ENCODE assay signal across 29 cellular contexts in genomic region chr2:22110244-22110651, GRCh38.
DNase-seq lines count a peak whose midpoint lies in the region; TF ChIP-seq lines count a peak whose summit lies in the region.
"Had no signal": no experiment of that assay in that cellular context is flagged by ENCODE, and none has a peak within 500 bp of the region (broad histone marks: within the 10 kb centered on the region; RNA-seq: fewer than 3 reads in every experiment).

No MANE protein-coding gene starts in this region.

- H3K4me3 ChIP-seq in colonic mucosa = no peak overlapping the region
- H3K4me3 ChIP-seq in MG63 = no peak overlapping the region
- H3K4me3 ChIP-seq: dorsolateral prefrontal cortex, GM23248, lower lobe of right lung, psoas muscle, thoracic aorta had no signal

- H3K27ac Mint-ChIP-seq in endothelial cell (ENCODE audit: unreplicated experiment) = no peak overlapping the region
- H3K27ac Mint-ChIP-seq: activated naive CD8-positive, alpha-beta T cell treated with anti-CD3 and anti-CD28 coated beads for 36 hours; B cell; stimulated activated effector memory CD8-positive, alpha-beta T cell treated with anti-CD3 and anti-CD28 coated beads, Interleukin-12 subunit alpha, Interleukin-12 subunit beta, amount 100 ng/mL, for 72 hours; T-helper 17 cell had no signal

- intact Hi-C loops in colonic mucosa (cut with DNase I) = no loop called here

- H3K27me3 ChIP-seq in colonic mucosa (no peaks in the 10 kb centered on the region), MG63 (no peaks in the 10 kb centered on the region)
- H3K27me3 ChIP-seq: dorsolateral prefrontal cortex, neutrophil had no signal

- TF ChIP-seq CTCF in endothelial cell (IDR thresholded peaks at IDR 0.05; ENCODE audit: unreplicated experiment) (peak; percentile 16), colonic mucosa (IDR thresholded peaks at IDR 0.05) (no peak)

- H3K4me1 ChIP-seq in colonic mucosa = no peaks in the 10 kb centered on the region
- H3K4me1 ChIP-seq: lower lobe of right lung, psoas muscle had no signal

- H3K9me3 ChIP-seq in colonic mucosa (no peaks in the 10 kb centered on the region), MG63 (no peaks in the 10 kb centered on the region)
- H3K9me3 ChIP-seq: lower lobe of right lung, neutrophil, psoas muscle, thoracic aorta had no signal

- H3K27me3 Mint-ChIP-seq in endothelial cell (ENCODE audit: unreplicated experiment) = no peaks in the 10 kb centered on the region
- H3K27me3 Mint-ChIP-seq: activated naive CD8-positive, alpha-beta T cell treated with anti-CD3 and anti-CD28 coated beads for 36 hours; B cell; central memory CD8-positive, alpha-beta T cell; T-helper 17 cell had no signal

- H3K36me3 ChIP-seq in colonic mucosa = no peaks in the 10 kb centered on the region
- H3K36me3 ChIP-seq in MG63 = no peaks in the 10 kb centered on the region
- H3K36me3 ChIP-seq: lower lobe of right lung, neutrophil, thoracic aorta had no signal

- no peaks in the 10 kb centered on the region for H3K9me3 Mint-ChIP-seq in endothelial cell (ENCODE audit: unreplicated experiment)

- no peaks in the 10 kb centered on the region for H3K4me1 Mint-ChIP-seq in endothelial cell (ENCODE audit: unreplicated experiment)
- H3K4me1 Mint-ChIP-seq: activated naive CD8-positive, alpha-beta T cell treated with anti-CD3 and anti-CD28 coated beads for 36 hours; B cell; central memory CD8-positive, alpha-beta T cell; stimulated activated effector memory CD8-positive, alpha-beta T cell treated with anti-CD3 and anti-CD28 coated beads, Interleukin-12 subunit alpha, Interleukin-12 subunit beta, amount 100 ng/mL, for 72 hours; T-helper 17 cell had no signal

- H3K9ac ChIP-seq in colonic mucosa (ENCODE audit: low read depth in 2 of 2, low read length in 2 of 2) = no peak overlapping the region
- H3K9ac ChIP-seq: GM23248 had no signal

- DNase-seq in DMS 273 (lab: John Stamatoyannopoulos, UW; ENCODE audit: unreplicated experiment) (peak; percentile 18), DMS 273 treated with DMSO at 0.1 percent for 48 hours (lab: John Stamatoyannopoulos, UW) (no peak), NCI-H345 treated with DMSO at 0.1 percent for 48 hours (lab: John Stamatoyannopoulos, UW; ENCODE audit: unreplicated experiment) (peak; percentile 57), endothelial cell (ENCODE audit: low spot score) (no peak), putamen (ENCODE audit: low spot score) (peak; percentile 7), AG08396 (ENCODE audit: low spot score) (no peak), colonic mucosa (no peak), MG63 (no peak)
- DNase-seq: activated CD8-positive, alpha-beta memory T cell treated with anti-CD3 and anti-CD28 coated beads, Interleukin-2, amount 50 U/mL, for 4 hours; activated naive CD8-positive, alpha-beta T cell treated with anti-CD3 and anti-CD28 coated beads for 36 hours; dorsolateral prefrontal cortex; EL; foreskin melanocyte; GM23248; hippocampal formation; lower lobe of right lung; NCI-H1417; NCI-H82; psoas muscle; Right ventricle myocardium superior; small intestine; stimulated activated CD4-positive, alpha-beta T cell treated with anti-CD3 and anti-CD28 coated beads, Interleukin-2, amount 100 ng/mL, for 24 hours; T-helper 17 cell had no signal

- H3K27ac ChIP-seq in colonic mucosa = no peak overlapping the region
- H3K27ac ChIP-seq: 22Rv1, dorsolateral prefrontal cortex, GM23248, lower lobe of right lung, neutrophil, psoas muscle, thoracic aorta had no signal

- H3K4me3 Mint-ChIP-seq in endothelial cell (ENCODE audit: unreplicated experiment) = no peak overlapping the region
- H3K4me3 Mint-ChIP-seq: activated naive CD8-positive, alpha-beta T cell treated with anti-CD3 and anti-CD28 coated beads for 36 hours; B cell; central memory CD8-positive, alpha-beta T cell; stimulated activated effector memory CD8-positive, alpha-beta T cell treated with anti-CD3 and anti-CD28 coated beads, Interleukin-12 subunit alpha, Interleukin-12 subunit beta, amount 100 ng/mL, for 72 hours; T-helper 17 cell had no signal

- H3K36me3 Mint-ChIP-seq in endothelial cell (ENCODE audit: low read depth, unreplicated experiment) = no peaks in the 10 kb centered on the region
- H3K36me3 Mint-ChIP-seq: activated naive CD8-positive, alpha-beta T cell treated with anti-CD3 and anti-CD28 coated beads for 36 hours; stimulated activated effector memory CD8-positive, alpha-beta T cell treated with anti-CD3 and anti-CD28 coated beads, Interleukin-12 subunit alpha, Interleukin-12 subunit beta, amount 100 ng/mL, for 72 hours had no signal

Comparison
In these comparisons a context has a peak if more than half of its experiments do, and no peak if none do; other contexts are left out.
1. DNase-seq: peak in DMS 273 (single experiment), NCI-H345 treated with DMSO at 0.1 percent for 48 hours (single experiment) and putamen (single experiment); none in DMS 273 treated with DMSO at 0.1 percent for 48 hours (single experiment), endothelial cell (single experiment), AG08396 (single experiment), colonic mucosa (single experiment) and MG63 (single experiment).